11 cellular contexts compared by ENCODE assay signal in genomic region chr10:117542706-117543244, GRCh38. TPM values are rescaled to one million over a fixed set of nuclear protein-coding genes. Genes with fewer than 3 reads are reported as not detected.
DNase-seq lines count a peak whose midpoint lies in the region; ATAC-seq and TF ChIP-seq lines count a peak whose summit lies in the region.
"Had no signal": no experiment of that assay in that cellular context is flagged by ENCODE, and none has a peak within 500 bp of the region (broad histone marks: within the 10 kb centered on the region; RNA-seq: fewer than 3 reads in every experiment).

EMX2 (plus strand) TSS chr10:117542746; CDS start chr10:117543268, 522 bp downstream.

- TF ChIP-seq EP300 in SK-N-SH (IDR thresholded peaks at IDR 0.05; ENCODE audit: borderline replicate concordance in 1 of 2, low read depth in 1 of 2, low read length in 1 of 2): no peak

- H3K27me3 ChIP-seq in SK-N-SH (ENCODE audit: insufficient read depth) (peaks cover 91% of the 10 kb centered on the region), spleen (replicated peaks in 1 of 7) (peaks cover 25 to 100% (median 100%) of the 10 kb centered on the region in 7 donors)

- H3K9me3 ChIP-seq in SK-N-SH (no peaks in the 10 kb centered on the region), spleen (no peaks in the 10 kb centered on the region)
- H3K9me3 ChIP-seq: adrenal gland had no signal

- TF ChIP-seq CTCF in SK-N-SH (IDR thresholded peaks at IDR 0.05): no peak
- TF ChIP-seq CTCF in spleen (IDR thresholded peaks at IDR 0.05 in 8 of 11, conservative IDR thresholded peaks at IDR 0.05 in 3 of 11): no peak
- no peak for TF ChIP-seq CTCF in CD14-positive monocyte (IDR thresholded peaks at IDR 0.05)

- 9% methylated on average over 27 of the region's 27 CpGs for WGBS in SK-N-SH (ENCODE audit: low lambda C conversion rate)
- WGBS in spleen, 5 donors: 7 to 8% (median 8%) methylated on average over 24 to 27 of the region's 27 CpGs

- H3K9me2 ChIP-seq in SK-N-SH: no peaks in the 10 kb centered on the region

- H3K27ac ChIP-seq in SK-N-SH (ENCODE audit: low read depth in 2 of 2, low read length in 1 of 2): no peak within 1 kb of the TSS
- H3K27ac ChIP-seq in spleen: no peak within 1 kb of the TSS

- H3K36me3 ChIP-seq in SK-N-SH (replicated peaks in 1 of 2; ENCODE audit: control insufficient read depth in 1 of 2, insufficient read depth in 2 of 2, low read length in 1 of 2) (no peaks in the 10 kb centered on the region), spleen (no peaks in the 10 kb centered on the region)
- H3K36me3 ChIP-seq: adrenal gland had no signal

- peaks cover 1% of the 10 kb centered on the region for H3K4me1 Mint-ChIP-seq in activated T-helper 17 cell treated with anti-CD3 and anti-CD28 coated beads, Interleukin-2, amount 50 U/mL, for 72 hours
- peaks cover 22% of the 10 kb centered on the region for H3K4me1 Mint-ChIP-seq in CD14-positive monocyte

- peaks cover 52% of the 10 kb centered on the region for H3K27me3 Mint-ChIP-seq in activated T-helper 17 cell treated with anti-CD3 and anti-CD28 coated beads, Interleukin-2, amount 50 U/mL, for 72 hours
- H3K27me3 Mint-ChIP-seq in CD14-positive monocyte (ENCODE audit: low read depth in 3 of 3): peaks cover 94 to 100% (median 98%) of the 10 kb centered on the region in 3 donors

- no peak for DNase-seq in SK-N-SH
- no peak for DNase-seq in spleen
- no peak for DNase-seq in CD14-positive monocyte (ENCODE audit: low spot score)
- DNase-seq: SHP77 treated with DMSO at 0.1 percent for 48 hours had no signal

- CTCF ChIA-PET in SK-N-SH (lab: Yijun Ruan, JAX): interaction anchor here (0.6 to 3.0 kb wide), 7 partner anchors 10 to 881 kb away, joined by 3 to 16 read pairs (median 4); no protein-coding TSS in a partner anchor

- no peak within 1 kb of the TSS for H3K27ac Mint-ChIP-seq in activated T-helper 17 cell treated with anti-CD3 and anti-CD28 coated beads, Interleukin-2, amount 50 U/mL, for 72 hours
- peak within 1 kb of the TSS in 1 of 7 donors; percentile 50 for H3K27ac Mint-ChIP-seq in CD14-positive monocyte

- H3K4me3 ChIP-seq in SK-N-SH (ENCODE audit: low read depth in 2 of 2, low read length in 1 of 2) (peak within 1 kb of the TSS in 1 of 2 experiments; percentile 19; a peak in 1 of 4 replicates), iPS-11a (ENCODE audit: low read depth, low read length) (peak within 1 kb of the TSS; percentile 8), spleen (peak within 1 kb of the TSS in 6 of 8 donors; percentile 16 to 56 (median 25))
- H3K4me3 ChIP-seq: lung had no signal

- H3K4me3 Mint-ChIP-seq in activated T-helper 17 cell treated with anti-CD3 and anti-CD28 coated beads, Interleukin-2, amount 50 U/mL, for 72 hours: peak within 1 kb of the TSS; percentile 44
- H3K4me3 Mint-ChIP-seq in CD14-positive monocyte: peak within 1 kb of the TSS in 1 of 2 donors; percentile 82

- H3K4me2 ChIP-seq in SK-N-SH: peak within 1 kb of the TSS; percentile 68

- no peaks in the 10 kb centered on the region for H3K9me3 Mint-ChIP-seq in activated T-helper 17 cell treated with anti-CD3 and anti-CD28 coated beads, Interleukin-2, amount 50 U/mL, for 72 hours
- H3K9me3 Mint-ChIP-seq in CD14-positive monocyte: peaks cover 0 to 22% (median 13%) of the 10 kb centered on the region in 7 donors

- no peaks in the 10 kb centered on the region for H3F3A ChIP-seq in SK-N-SH (replicated peaks; ENCODE audit: insufficient read depth)

- H3K4me1 ChIP-seq in SK-N-SH (ENCODE audit: control insufficient read depth in 1 of 2, insufficient read depth in 2 of 2, low read depth in 1 of 2, low read length in 1 of 2): peaks cover 0 to 13% of the 10 kb centered on the region in 2 experiments; a peak in 2 of 4 replicates
- H3K4me1 ChIP-seq in spleen: peaks cover 17 to 75% (median 61%) of the 10 kb centered on the region in 6 donors

- H3K79me2 ChIP-seq in SK-N-SH (ENCODE audit: insufficient read depth): no peaks in the 10 kb centered on the region

- no peak for TF ChIP-seq RAD21 in SK-N-SH (IDR thresholded peaks at IDR 0.05; ENCODE audit: low read length)

- no peak for TF ChIP-seq POLR2A in spleen (IDR thresholded peaks at IDR 0.05)

- no peak within 1 kb of the TSS for H3K9ac ChIP-seq in SK-N-SH

- POLR2A ChIA-PET in SK-N-SH (lab: Yijun Ruan, JAX): no interaction called here

- H3K36me3 Mint-ChIP-seq in activated T-helper 17 cell treated with anti-CD3 and anti-CD28 coated beads, Interleukin-2, amount 50 U/mL, for 72 hours (ENCODE audit: low read depth): peaks cover 6% of the 10 kb centered on the region
- peaks cover 0 to 5% of the 10 kb centered on the region in 2 donors for H3K36me3 Mint-ChIP-seq in CD14-positive monocyte

- intact Hi-C loops in spleen (cut with DNase I; ENCODE audit: low total_unique reads) (loop anchor here (10.0 kb wide), 1 partner anchor 142 kb away; no protein-coding TSS in a partner anchor), CD14-positive monocyte (cut with micrococcal nuclease) (no loop called here)

- peak within 1 kb of the TSS; percentile 68; the same call in 1 of the 2 replicates for H2AFZ ChIP-seq in SK-N-SH (ENCODE audit: low read depth)

- H4K20me1 ChIP-seq in SK-N-SH (ENCODE audit: insufficient read depth): no peaks in the 10 kb centered on the region

- no peak for ATAC-seq in SK-N-SH treated with all-trans-retinoic acid at 6 μM for 48 hours
- no peak for ATAC-seq in activated T-helper 17 cell treated with anti-CD3 and anti-CD28 coated beads, Interleukin-2, amount 50 U/mL, for 72 hours (replicated peaks)
- ATAC-seq in GM19023 (IDR thresholded peaks at IDR 0.05; ENCODE audit: unreplicated experiment): no peak
- no peak for ATAC-seq in GM21367 (IDR thresholded peaks at IDR 0.05; ENCODE audit: unreplicated experiment)

TF ChIP-seq in SK-N-SH, 30 proteins besides CTCF, POLR2A, EP300 and RAD21:
- TF ChIP-seq SMC3 (IDR thresholded peaks at IDR 0.05; ENCODE audit: low read depth, low read length): no peak
- no peak for TF ChIP-seq FOXM1 (IDR thresholded peaks at IDR 0.05; ENCODE audit: low read depth)

TF ChIP-seq in SK-N-SH treated with all-trans-retinoic acid at 6 μM for 48 hours, 23 proteins besides CTCF, POLR2A, EP300 and RAD21 (continues in another document):
- TF ChIP-seq PATZ1 (CRISPR knock-in tag; IDR thresholded peaks at IDR 0.05; ENCODE audit: borderline replicate concordance) (no peak), ARNTL (CRISPR knock-in tag; IDR thresholded peaks at IDR 0.05; ENCODE audit: borderline replicate concordance, low read depth) (no peak), ZNF70 (CRISPR knock-in tag; IDR thresholded peaks at IDR 0.05) (no peak), PPARA (CRISPR knock-in tag; IDR thresholded peaks at IDR 0.05; ENCODE audit: borderline replicate concordance) (no peak)
- TF ChIP-seq, protein P1, sequence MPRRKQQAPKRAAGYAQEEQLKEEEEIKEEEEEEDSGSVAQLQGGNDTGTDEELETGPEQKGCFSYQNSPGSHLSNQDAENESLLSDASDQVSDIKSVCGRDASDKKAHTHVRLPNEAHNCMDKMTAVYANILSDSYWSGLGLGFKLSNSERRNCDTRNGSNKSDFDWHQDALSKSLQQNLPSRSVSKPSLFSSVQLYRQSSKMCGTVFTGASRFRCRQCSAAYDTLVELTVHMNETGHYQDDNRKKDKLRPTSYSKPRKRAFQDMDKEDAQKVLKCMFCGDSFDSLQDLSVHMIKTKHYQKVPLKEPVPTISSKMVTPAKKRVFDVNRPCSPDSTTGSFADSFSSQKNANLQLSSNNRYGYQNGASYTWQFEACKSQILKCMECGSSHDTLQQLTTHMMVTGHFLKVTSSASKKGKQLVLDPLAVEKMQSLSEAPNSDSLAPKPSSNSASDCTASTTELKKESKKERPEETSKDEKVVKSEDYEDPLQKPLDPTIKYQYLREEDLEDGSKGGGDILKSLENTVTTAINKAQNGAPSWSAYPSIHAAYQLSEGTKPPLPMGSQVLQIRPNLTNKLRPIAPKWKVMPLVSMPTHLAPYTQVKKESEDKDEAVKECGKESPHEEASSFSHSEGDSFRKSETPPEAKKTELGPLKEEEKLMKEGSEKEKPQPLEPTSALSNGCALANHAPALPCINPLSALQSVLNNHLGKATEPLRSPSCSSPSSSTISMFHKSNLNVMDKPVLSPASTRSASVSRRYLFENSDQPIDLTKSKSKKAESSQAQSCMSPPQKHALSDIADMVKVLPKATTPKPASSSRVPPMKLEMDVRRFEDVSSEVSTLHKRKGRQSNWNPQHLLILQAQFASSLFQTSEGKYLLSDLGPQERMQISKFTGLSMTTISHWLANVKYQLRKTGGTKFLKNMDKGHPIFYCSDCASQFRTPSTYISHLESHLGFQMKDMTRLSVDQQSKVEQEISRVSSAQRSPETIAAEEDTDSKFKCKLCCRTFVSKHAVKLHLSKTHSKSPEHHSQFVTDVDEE (CRISPR knock-in tag; IDR thresholded peaks at IDR 0.05): no peak
- TF ChIP-seq, protein P2, sequence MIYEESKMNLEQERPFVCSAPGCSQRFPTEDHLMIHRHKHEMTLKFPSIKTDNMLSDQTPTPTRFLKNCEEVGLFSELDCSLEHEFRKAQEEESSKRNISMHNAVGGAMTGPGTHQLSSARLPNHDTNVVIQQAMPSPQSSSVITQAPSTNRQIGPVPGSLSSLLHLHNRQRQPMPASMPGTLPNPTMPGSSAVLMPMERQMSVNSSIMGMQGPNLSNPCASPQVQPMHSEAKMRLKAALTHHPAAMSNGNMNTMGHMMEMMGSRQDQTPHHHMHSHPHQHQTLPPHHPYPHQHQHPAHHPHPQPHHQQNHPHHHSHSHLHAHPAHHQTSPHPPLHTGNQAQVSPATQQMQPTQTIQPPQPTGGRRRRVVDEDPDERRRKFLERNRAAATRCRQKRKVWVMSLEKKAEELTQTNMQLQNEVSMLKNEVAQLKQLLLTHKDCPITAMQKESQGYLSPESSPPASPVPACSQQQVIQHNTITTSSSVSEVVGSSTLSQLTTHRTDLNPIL (CRISPR knock-in tag; IDR thresholded peaks at IDR 0.05; ENCODE audit: low read depth): no peak

RNA-seq across cellular contexts. Expression of gene EMX2, which starts in this region (rescaled TPM):
- polyA plus RNA-seq in SK-N-SH (2012; rRNA removed): not detected in 2 replicates
- not detected in 2 replicates for polyA plus RNA-seq in SK-N-SH (2012; cell fraction: cytosol; rRNA removed)
- polyA plus RNA-seq in SK-N-SH (2012; cell fraction: nucleus; rRNA removed): not detected in 2 replicates
- not detected for total RNA-seq in activated T-helper 17 cell treated with anti-CD3 and anti-CD28 coated beads, Interleukin-2, amount 50 U/mL, for 72 hours
- total RNA-seq in spleen: not detected
- under 1 TPM in 1 of 3 donors, not detected in 2; 0.06 TPM for polyA plus RNA-seq in spleen
- polyA plus RNA-seq in CD14-positive monocyte: not detected
- polyA plus RNA-seq: lung had no signal
